8 cellular contexts compared by ENCODE assay signal in the genomic region with DNA sequence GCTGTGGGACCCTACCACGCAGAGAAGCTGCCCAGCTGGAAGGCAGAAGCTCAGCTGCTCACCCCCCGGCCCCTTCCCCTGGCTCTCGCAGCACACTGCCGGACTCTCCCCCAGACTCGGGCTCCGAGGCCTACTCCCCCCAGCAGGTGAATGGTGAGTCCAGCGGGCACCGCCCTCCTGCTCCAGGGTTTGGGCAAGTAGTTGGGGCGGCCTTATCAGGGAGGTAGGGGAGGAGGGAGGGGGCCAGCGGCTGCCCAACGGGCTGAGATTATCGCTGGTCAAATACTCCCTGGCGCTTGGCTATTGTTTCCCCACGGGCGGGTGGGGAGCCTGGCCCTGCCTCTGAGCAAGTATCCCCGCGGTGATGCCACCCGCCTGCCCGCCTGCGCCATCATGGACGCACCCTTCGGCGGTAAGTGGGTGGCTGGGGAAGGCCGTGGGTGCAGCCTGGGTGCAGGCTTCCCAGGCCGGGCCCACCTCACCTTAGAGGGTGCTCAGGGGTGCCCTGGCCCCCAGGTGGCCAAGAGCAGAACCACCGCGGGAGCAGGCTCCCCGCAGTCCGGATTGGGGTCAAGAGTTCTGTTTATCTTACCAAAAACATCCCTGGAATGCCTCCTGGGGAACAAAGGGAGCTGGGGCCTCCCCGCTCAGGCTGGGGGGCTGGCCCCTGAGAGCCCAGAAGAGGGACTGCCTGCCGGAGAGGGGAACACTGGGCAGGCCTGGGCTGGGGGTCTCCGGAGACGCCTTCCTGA. TPM values are rescaled to one million over a fixed set of nuclear protein-coding genes. Genes with fewer than 3 reads are reported as not detected.
DNase-seq lines count a peak whose midpoint lies in the region; ATAC-seq and TF ChIP-seq lines count a peak whose summit lies in the region.
"Had no signal": no experiment of that assay in that cellular context is flagged by ENCODE, and none has a peak within 500 bp of the region (broad histone marks: within the 10 kb centered on the region; RNA-seq: fewer than 3 reads in every experiment).

No MANE protein-coding gene starts in this region.

- TF ChIP-seq CTCF in liver (IDR thresholded peaks at IDR 0.05; ENCODE audit: low read depth, low read length, missing input control): no peak

- no peak for TF ChIP-seq RAD21 in liver (IDR thresholded peaks at IDR 0.05)

- H4K20me1 ChIP-seq in BLaER1 treated with 17β-estradiol and CSF1 and Interleukin-3, amounts not matched to agents 10 nM and 100 nM: no peaks in the 10 kb centered on the region

- peaks cover 20 to 51% (median 30%) of the 10 kb centered on the region in 10 experiments for H3K4me1 ChIP-seq in BLaER1 treated with 17β-estradiol and CSF1 and Interleukin-3, amounts not matched to agents 10 nM and 100 nM
- H3K4me1 ChIP-seq in SJSA1 (replicated peaks): peaks cover 29% of the 10 kb centered on the region
- peaks cover 16 to 55% (median 40%) of the 10 kb centered on the region in 4 donors for H3K4me1 ChIP-seq in liver (ENCODE audit: control insufficient read depth in 4 of 4, insufficient read depth in 4 of 4, low read length in 3 of 4)

- H3K27ac ChIP-seq in BLaER1 treated with 17β-estradiol and CSF1 and Interleukin-3, amounts not matched to agents 10 nM and 100 nM: peak overlapping the region in 2 of 11 experiments; percentile 8 to 28; a peak in 1 of 22 replicates
- H3K27ac ChIP-seq in SJSA1: peak overlapping the region; percentile 20; the same call in 1 of the 2 replicates
- H3K27ac ChIP-seq in liver (ENCODE audit: low read depth in 1 of 2, low read length in 2 of 2): peak overlapping the region; percentile 13 to 74

- no peak overlapping the region for H3K4me3 ChIP-seq in BLaER1 treated with 17β-estradiol and CSF1 and Interleukin-3, amounts not matched to agents 10 nM and 100 nM
- H3K4me3 ChIP-seq in SJSA1 (no peak overlapping the region), liver (ENCODE audit: low read depth in 1 of 3, low read length in 3 of 3) (no peak overlapping the region)

- WGBS in liver: 76% methylated on average over 33 of the region's 33 CpGs

- no peaks in the 10 kb centered on the region for H3K9me3 ChIP-seq in BLaER1 treated with 17β-estradiol and CSF1 and Interleukin-3, amounts not matched to agents 10 nM and 100 nM (replicated peaks in 1 of 11)
- no peaks in the 10 kb centered on the region for H3K9me3 ChIP-seq in SJSA1 (replicated peaks)
- no peaks in the 10 kb centered on the region for H3K9me3 ChIP-seq in liver (ENCODE audit: control insufficient read depth in 4 of 4, low read length in 3 of 4)

- peak overlapping the region in 5 of 11 experiments; percentile 2 to 38 (median 27); a peak in 4 of 22 replicates for H3K9ac ChIP-seq in BLaER1 treated with 17β-estradiol and CSF1 and Interleukin-3, amounts not matched to agents 10 nM and 100 nM
- no peak overlapping the region for H3K9ac ChIP-seq in liver (ENCODE audit: low read depth in 1 of 2, low read length in 2 of 2)

- H3K4me2 ChIP-seq in BLaER1 treated with 17β-estradiol and CSF1 and Interleukin-3, amounts not matched to agents 10 nM and 100 nM: peak overlapping the region in 9 of 11 experiments; percentile 18 to 73 (median 58); a peak in 15 of 22 replicates

- no peaks in the 10 kb centered on the region for H3K36me3 ChIP-seq in BLaER1 treated with 17β-estradiol and CSF1 and Interleukin-3, amounts not matched to agents 10 nM and 100 nM
- H3K36me3 ChIP-seq in SJSA1 (no peaks in the 10 kb centered on the region), liver (ENCODE audit: control insufficient read depth in 4 of 4, insufficient read depth in 3 of 4, low read depth in 1 of 4, low read length in 3 of 4) (no peaks in the 10 kb centered on the region)

- no peaks in the 10 kb centered on the region for H3K27me3 ChIP-seq in BLaER1 treated with 17β-estradiol and CSF1 and Interleukin-3, amounts not matched to agents 10 nM and 100 nM
- H3K27me3 ChIP-seq in SJSA1 (replicated peaks) (no peaks in the 10 kb centered on the region), liver (ENCODE audit: control insufficient read depth in 4 of 4, insufficient read depth in 4 of 4, low read length in 3 of 4) (no peaks in the 10 kb centered on the region)

- no peak for ATAC-seq in HG03108 (IDR thresholded peaks at IDR 0.05; ENCODE audit: unreplicated experiment)

- DNase-seq in SJSA1 (ENCODE audit: low read depth in 1 of 2, low spot score in 2 of 2): peak in 1 of 2 experiments; percentile 58
- DNase-seq in C1 segment of cervical spinal cord (lab: John Stamatoyannopoulos, UW): no peak
- DNase-seq in stimulated activated CD4-positive, alpha-beta T cell treated with anti-CD3 and anti-CD28 coated beads, Interleukin-4, amount 100 ng/mL, for 24 hours: no peak
- DNase-seq: CD4-positive, alpha-beta memory T cell; NCI-H1105 treated with DMSO at 0.1 percent for 48 hours had no signal

TF ChIP-seq in liver, 16 proteins besides CTCF, POLR2A, EP300 and RAD21:
- TF ChIP-seq SP1 (IDR thresholded peaks at IDR 0.05) (no peak), YY1 (IDR thresholded peaks at IDR 0.05) (no peak), GABPA (IDR thresholded peaks at IDR 0.05 in 1 of 2, conservative IDR thresholded peaks at IDR 0.05 in 1 of 2) (no peak), RXRA (IDR thresholded peaks at IDR 0.05) (no peak), JUND (IDR thresholded peaks at IDR 0.05) (no peak), HNF4G (IDR thresholded peaks at IDR 0.05) (no peak), TAF1 (conservative IDR thresholded peaks at IDR 0.05) (no peak), FOXA1 (IDR thresholded peaks at IDR 0.05) (no peak), FOXA2 (IDR thresholded peaks at IDR 0.05) (no peak)
- TF ChIP-seq, protein P1, sequence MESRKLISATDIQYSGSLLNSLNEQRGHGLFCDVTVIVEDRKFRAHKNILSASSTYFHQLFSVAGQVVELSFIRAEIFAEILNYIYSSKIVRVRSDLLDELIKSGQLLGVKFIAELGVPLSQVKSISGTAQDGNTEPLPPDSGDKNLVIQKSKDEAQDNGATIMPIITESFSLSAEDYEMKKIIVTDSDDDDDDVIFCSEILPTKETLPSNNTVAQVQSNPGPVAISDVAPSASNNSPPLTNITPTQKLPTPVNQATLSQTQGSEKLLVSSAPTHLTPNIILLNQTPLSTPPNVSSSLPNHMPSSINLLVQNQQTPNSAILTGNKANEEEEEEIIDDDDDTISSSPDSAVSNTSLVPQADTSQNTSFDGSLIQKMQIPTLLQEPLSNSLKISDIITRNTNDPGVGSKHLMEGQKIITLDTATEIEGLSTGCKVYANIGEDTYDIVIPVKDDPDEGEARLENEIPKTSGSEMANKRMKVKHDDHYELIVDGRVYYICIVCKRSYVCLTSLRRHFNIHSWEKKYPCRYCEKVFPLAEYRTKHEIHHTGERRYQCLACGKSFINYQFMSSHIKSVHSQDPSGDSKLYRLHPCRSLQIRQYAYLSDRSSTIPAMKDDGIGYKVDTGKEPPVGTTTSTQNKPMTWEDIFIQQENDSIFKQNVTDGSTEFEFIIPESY (IDR thresholded peaks at IDR 0.05): no peak
TF ChIP-seq in liver: peak in this region for 0.

RNA-seq across cellular contexts. Expression of a gene that starts 16.9 kb away (rescaled TPM):
- total RNA-seq in SJSA1 (2014; rRNA removed; shearing (Covaris generic)): 1.4 and 3.1 TPM in 2 replicates
- total RNA-seq in liver: 1 to 10 TPM; 3.5 to 6.5 TPM
- 1 to 10 TPM; 4.4 to 4.5 TPM for polyA plus RNA-seq in liver

RNA-seq across cellular contexts. Expression of a gene that starts 23.1 kb away (rescaled TPM):
- total RNA-seq in SJSA1 (2014; rRNA removed; shearing (Covaris generic)): 70.2 and 74.5 TPM in 2 replicates
- 10 to 100 TPM; 31.0 to 77.8 TPM for total RNA-seq in liver
- polyA plus RNA-seq in liver: 100 to 1,000 TPM; 120 to 136 TPM

RNA-seq across cellular contexts. Expression of a gene that starts 23.4 kb away (rescaled TPM):
- 181 and 185 TPM in 2 replicates for total RNA-seq in SJSA1 (2014; rRNA removed; shearing (Covaris generic))
- total RNA-seq in liver: 10 to 100 TPM in 1 of 2 donors, 1 to 10 TPM in 1; 9.0 to 46.5 TPM
- 10 to 100 TPM in 1 of 2 donors, 1 to 10 TPM in 1; 4.5 to 10.0 TPM for polyA plus RNA-seq in liver

RNA-seq across cellular contexts. Expression of a gene that starts 47.5 kb away (rescaled TPM):
- total RNA-seq in SJSA1 (2014; rRNA removed; shearing (Covaris generic)): 46.7 and 61.5 TPM in 2 replicates
- total RNA-seq in liver: 100 to 1,000 TPM in 1 of 2 donors, 10 to 100 TPM in 1; 72.7 to 137 TPM
- 10 to 100 TPM; 16.8 to 44.8 TPM for polyA plus RNA-seq in liver

RNA-seq across cellular contexts. Expression of a gene that starts 58.8 kb away (rescaled TPM):
- total RNA-seq in SJSA1 (2014; rRNA removed; shearing (Covaris generic)): 2.8 and 8.5 TPM in 2 replicates
- total RNA-seq in liver: 100 to 1,000 TPM in 1 of 2 donors, 10 to 100 TPM in 1; 65.4 to 281 TPM
- polyA plus RNA-seq in liver: 100 to 1,000 TPM in 1 of 2 donors, 1 to 10 TPM in 1; 2.8 to 104 TPM
